8 cellular contexts compared by ENCODE assay signal in the genomic region with DNA sequence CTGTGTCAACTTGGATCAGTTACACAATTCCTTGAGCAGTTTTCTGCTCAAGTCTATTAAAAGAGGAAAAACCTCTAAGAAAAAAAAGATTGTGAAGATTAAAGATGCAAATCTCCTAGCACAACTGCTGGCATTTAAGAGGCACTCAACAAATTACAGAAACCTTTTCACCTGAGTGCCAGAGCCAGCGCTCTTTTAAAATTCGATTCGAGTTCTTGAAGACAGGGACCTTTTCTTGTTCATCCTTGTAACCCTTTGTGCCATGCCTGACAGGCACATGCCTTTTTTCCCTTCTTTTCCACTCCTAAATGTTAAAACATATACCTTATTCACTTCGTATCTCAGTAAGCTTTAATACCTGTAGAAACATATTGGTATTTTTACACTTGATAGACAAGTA. TPM values are rescaled to one million over a fixed set of nuclear protein-coding genes. Genes with fewer than 3 reads are reported as not detected.
DNase-seq lines count a peak whose midpoint lies in the region; ATAC-seq and TF ChIP-seq lines count a peak whose summit lies in the region.

No MANE protein-coding gene starts in this region.

- peak overlapping the region; percentile 75 for H3K4me2 ChIP-seq in KMS-11

- H3K4me3 Mint-ChIP-seq in MCF 10A (ENCODE audit: unreplicated experiment): peak overlapping the region; percentile 94

- no peaks in the 10 kb centered on the region for H4K20me1 ChIP-seq in KMS-11 (ENCODE audit: insufficient read depth)

- no peaks in the 10 kb centered on the region for H3K27me3 ChIP-seq in ACC112 (ENCODE audit: insufficient read depth, low read length)
- no peaks in the 10 kb centered on the region for H3K27me3 ChIP-seq in KMS-11 (ENCODE audit: insufficient read depth, low read depth)

- no peak for DNase-seq in MCF 10A (ENCODE audit: unreplicated experiment)
- no peak for DNase-seq in mucosa of descending colon
- no peak for DNase-seq in UCSD-AML1 (lab: John Stamatoyannopoulos, UW; ENCODE audit: unreplicated experiment)

- H3K27me3 Mint-ChIP-seq in MCF 10A (ENCODE audit: insufficient read depth, unreplicated experiment): no peaks in the 10 kb centered on the region

- H3K36me3 Mint-ChIP-seq in MCF 10A (ENCODE audit: insufficient read depth, unreplicated experiment): peaks cover 14% of the 10 kb centered on the region

- CTCF ChIA-PET in MCF 10A (lab: Yijun Ruan, JAX): no interaction called here

- BruUV-seq in MCF 10A (replicated peaks; lab: Mats Ljungman, UMichigan): no TSS peak

- peaks cover 9% of the 10 kb centered on the region for H3K4me1 Mint-ChIP-seq in MCF 10A (ENCODE audit: insufficient read depth, unreplicated experiment)

- TF ChIP-seq CTCF in KMS-11 (conservative IDR thresholded peaks at IDR 0.05; ENCODE audit: low read depth, low read length) (no peak), MCF 10A (IDR thresholded peaks at IDR 0.05; ENCODE audit: unreplicated experiment) (no peak), mucosa of descending colon (IDR thresholded peaks at IDR 0.05) (no peak)

- H3K9me3 ChIP-seq in mucosa of descending colon: no peaks in the 10 kb centered on the region

- H3K9ac ChIP-seq in KMS-11: peak overlapping the region; percentile 78

- peak overlapping the region; percentile 52; the same call in 1 of the 2 replicates for H3K27ac ChIP-seq in ACC112 (ENCODE audit: low read depth, low read length)
- H3K27ac ChIP-seq in KMS-11: peak overlapping the region; percentile 74

- no peak for ATAC-seq in mucosa of descending colon
- no peak for ATAC-seq in HG02938 (IDR thresholded peaks at IDR 0.05; ENCODE audit: unreplicated experiment)
- no peak for ATAC-seq in GM21528 (IDR thresholded peaks at IDR 0.05; ENCODE audit: low FRiP score, unreplicated experiment)
- ATAC-seq in GM18907 (IDR thresholded peaks at IDR 0.05; ENCODE audit: unreplicated experiment): no peak

- no peaks in the 10 kb centered on the region for H3K9me3 Mint-ChIP-seq in MCF 10A (ENCODE audit: unreplicated experiment)

- H3K4me1 ChIP-seq in ACC112 (ENCODE audit: control insufficient read depth, insufficient read depth, low read length, unreplicated experiment): peaks cover 12% of the 10 kb centered on the region
- H3K4me1 ChIP-seq in KMS-11 (ENCODE audit: low read depth, poor library complexity, severe bottlenecking): peaks cover 21% of the 10 kb centered on the region
- peaks cover 9% of the 10 kb centered on the region for H3K4me1 ChIP-seq in mucosa of descending colon (ENCODE audit: low read depth)

- H3K36me3 ChIP-seq in ACC112 (ENCODE audit: insufficient read depth, low read length) (no peaks in the 10 kb centered on the region), KMS-11 (ENCODE audit: insufficient read depth) (no peaks in the 10 kb centered on the region), mucosa of descending colon (ENCODE audit: low read depth) (no peaks in the 10 kb centered on the region)

- H2AFZ ChIP-seq in ACC112 (ENCODE audit: low read length, unreplicated experiment) (peak overlapping the region; percentile 88), KMS-11 (ENCODE audit: low read depth) (peak overlapping the region; percentile 83)

- intact Hi-C loops in MCF 10A (cut with micrococcal nuclease) (loop anchor here (2.0 kb wide), 1 partner anchor 44 kb away; no protein-coding TSS in a partner anchor), mucosa of descending colon (cut with DNase I, micrococcal nuclease) (no loop called here)

- peak overlapping the region; percentile 94 for H3K27ac Mint-ChIP-seq in MCF 10A (ENCODE audit: low read depth, unreplicated experiment)

- peaks cover 20% of the 10 kb centered on the region for H3K79me2 ChIP-seq in ACC112 (ENCODE audit: control insufficient read depth, insufficient read depth, low read length, unreplicated experiment)
- peaks cover 19% of the 10 kb centered on the region for H3K79me2 ChIP-seq in KMS-11 (ENCODE audit: insufficient read depth, low read depth)

- H3K4me3 ChIP-seq in ACC112 (ENCODE audit: low read depth, low read length) (peak overlapping the region; percentile 87), KMS-11 (IDR thresholded peaks at IDR 0.05; ENCODE audit: insufficient read depth, low read depth, low read length) (no peak overlapping the region), mucosa of descending colon (peak overlapping the region; percentile 52)

- POLR2A ChIA-PET in MCF 10A (lab: Yijun Ruan, JAX): interaction anchor here (0.7 to 3.4 kb wide), 10 partner anchors 8 to 434 kb away, joined by 3 to 25 read pairs (median 4); a partner anchor contains a TSS

RNA-seq across cellular contexts. Expression of a gene that starts 0.8 kb away (rescaled TPM):
- total RNA-seq in MCF 10A (2022): 16.0 and 16.2 TPM in 2 replicates
- 10 to 100 TPM; 10.2 to 21.1 (median 13.6) TPM for total RNA-seq in mucosa of descending colon

RNA-seq across cellular contexts. Expression of a gene that starts 8.6 kb away (rescaled TPM):
- total RNA-seq in MCF 10A (2022) (22.0 and 23.1 TPM in 2 replicates), mucosa of descending colon (10 to 100 TPM; 13.8 to 19.3 (median 14.5) TPM)
